ENCODE assay signal across 20 cellular contexts in genomic region chr6:3310051-3310448, GRCh38. TPM values are rescaled to one million over a fixed set of nuclear protein-coding genes. Genes with fewer than 3 reads are reported as not detected.
A peak's percentile ranks its signal among the peaks of the same experiment; 100 is the strongest.
DNase-seq lines count a peak whose midpoint lies in the region; ATAC-seq, FAIRE-seq and TF ChIP-seq lines count a peak whose summit lies in the region.
"Had no signal": no experiment of that assay in that cellular context is flagged by ENCODE, and none has a peak within 500 bp of the region (broad histone marks: within the 10 kb centered on the region; RNA-seq: fewer than 3 reads in every experiment).

No MANE protein-coding gene starts in this region.

- ATAC-seq in left cardiac atrium (no peak), psoas muscle (no peak), left lobe of liver (no peak)

- no peak overlapping the region for H3K27ac ChIP-seq in coronary artery
- peak overlapping the region; percentile 32 for H3K27ac ChIP-seq in psoas muscle
- H3K27ac ChIP-seq in kidney (ENCODE audit: low read depth in 2 of 2, low read length in 2 of 2) = no peak overlapping the region
- H3K27ac ChIP-seq: HL-60, PC-9, SJSA1 had no signal

- no peak for TF ChIP-seq POLR2A in lower leg skin (IDR thresholded peaks at IDR 0.05)

- H3K9me3 ChIP-seq in psoas muscle = no peaks in the 10 kb centered on the region
- H3K9me3 ChIP-seq in kidney (ENCODE audit: control insufficient read depth in 1 of 2, low read length in 2 of 2) = no peaks in the 10 kb centered on the region
- H3K9me3 ChIP-seq: SJSA1 had no signal

- 57 to 81% (median 69%) methylated on average over 5 to 6 of the region's 6 CpGs for WGBS in psoas muscle, 3 donors
- WGBS in lower leg skin, 2 donors = 74 to 82% methylated on average over 6 of the region's 6 CpGs

- no peak overlapping the region for H3K4me3 ChIP-seq in coronary artery
- no peak overlapping the region for H3K4me3 ChIP-seq in psoas muscle
- H3K4me3 ChIP-seq in kidney (ENCODE audit: low read length in 2 of 2) = no peak overlapping the region
- no peak overlapping the region for H3K4me3 ChIP-seq in lower leg skin (ENCODE audit: low read depth, poor library complexity, severe bottlenecking)
- H3K4me3 ChIP-seq: PC-9, SJSA1 had no signal

- TF ChIP-seq CTCF in coronary artery (IDR thresholded peaks at IDR 0.05) (no peak), psoas muscle (IDR thresholded peaks at IDR 0.05) (no peak), kidney (IDR thresholded peaks at IDR 0.05; ENCODE audit: borderline replicate concordance, extremely low read depth, insufficient read depth) (no peak), lower leg skin (IDR thresholded peaks at IDR 0.05) (no peak)

- peaks cover 16% of the 10 kb centered on the region for H3K4me1 ChIP-seq in psoas muscle
- no peaks in the 10 kb centered on the region for H3K4me1 ChIP-seq in kidney (ENCODE audit: control insufficient read depth in 1 of 2, insufficient read depth in 1 of 2, low read depth in 1 of 2, low read length in 2 of 2)
- H3K4me1 ChIP-seq: SJSA1 had no signal

- no peak for FAIRE-seq in kidney (lab: Jason Lieb, UNC)
- FAIRE-seq: H1 had no signal

- intact Hi-C loops in cardiac septum (cut with DNase I) (no loop called here), left cardiac atrium (cut with DNase I) (no loop called here), psoas muscle (cut with DNase I) (no loop called here), kidney (cut with DNase I) (no loop called here), lower leg skin (cut with DNase I; ENCODE audit: low total_unique reads) (no loop called here)

- H3K36me3 ChIP-seq in psoas muscle (ENCODE audit: insufficient read depth in 1 of 2, low read depth in 1 of 2) (no peaks in the 10 kb centered on the region), kidney (ENCODE audit: control insufficient read depth in 1 of 2, insufficient read depth in 2 of 2, low read length in 2 of 2) (peaks cover 0 to 3% of the 10 kb centered on the region in 2 donors)
- H3K36me3 ChIP-seq: SJSA1 had no signal

- DNase-seq in cardiac septum (ENCODE audit: low spot score) (peak; percentile 44), left cardiac atrium (no peak), coronary artery (ENCODE audit: low spot score) (peak; percentile 49), psoas muscle (no peak), kidney (no peak), lower leg skin (ENCODE audit: low spot score in 2 of 2) (no peak), left lobe of liver (ENCODE audit: low spot score) (no peak)
- DNase-seq: Calu3, GF-D8, HCEC 1CT, Kasumi-1, NCI-H1930, NCI-H446 treated with DMSO at 0.1 percent for 48 hours, NCI-H526, NCI-H82, Right ventricle myocardium superior had no signal

- no peak overlapping the region for H3K9ac ChIP-seq in kidney (ENCODE audit: low read length in 2 of 2)

- H3K27me3 ChIP-seq in psoas muscle (ENCODE audit: insufficient read depth in 3 of 3, low read length in 2 of 3) = no peaks in the 10 kb centered on the region
- H3K27me3 ChIP-seq: SJSA1 had no signal

RNA-seq across cellular contexts. Expression of gene PSMG4, which starts 51.3 kb away (rescaled TPM):
- total RNA-seq in cardiac septum (8.8 TPM), left cardiac atrium (1 to 10 TPM; 6.7 to 8.8 TPM), psoas muscle (10 to 100 TPM; 19.7 to 26.8 (median 22.0) TPM), kidney (24.9 TPM), lower leg skin (10 to 100 TPM; 16.2 to 22.1 (median 19.1) TPM), left lobe of liver (11.9 TPM)
- polyA plus RNA-seq in psoas muscle (10 to 100 TPM; 18.6 to 31.3 (median 26.2) TPM), kidney (ENCODE audit: insufficient read depth, low read depth, low replicate concordance) (36.8 TPM)

Comparison
In these comparisons a context has a peak if more than half of its experiments do, and no peak if none do; other contexts are left out.
1. DNase-seq: peak in cardiac septum (single experiment) and coronary artery (single experiment); none in left cardiac atrium (single experiment), psoas muscle (0 of 2), kidney (single experiment), lower leg skin (0 of 2) and left lobe of liver (single experiment).